Comparison of ENCODE assay signal across 13 cellular contexts in genomic region chr19:8973501-8974091, GRCh38. TPM values are rescaled to one million over a fixed set of nuclear protein-coding genes. Genes with fewer than 3 reads are reported as not detected.
DNase-seq lines count a peak whose midpoint lies in the region; ATAC-seq and TF ChIP-seq lines count a peak whose summit lies in the region.
"Had no signal": no experiment of that assay in that cellular context is flagged by ENCODE, and none has a peak within 500 bp of the region (broad histone marks: within the 10 kb centered on the region; RNA-seq: fewer than 3 reads in every experiment).

No MANE protein-coding gene starts in this region.

- intact Hi-C loops in cardiac septum (cut with DNase I): no loop called here
- intact Hi-C loops in OCI-LY7 (cut with micrococcal nuclease; ENCODE audit: unreplicated experiment): no loop called here

- CTCF ChIA-PET in OCI-LY7 (lab: Charles Lee; ENCODE audit: unreplicated experiment): no interaction called here

- TF ChIP-seq CTCF in cardiac muscle cell (IDR thresholded peaks at IDR 0.05; ENCODE audit: low read depth, low read length) (no peak), OCI-LY7 (conservative IDR thresholded peaks at IDR 0.05; ENCODE audit: low read length) (no peak), endodermal cell (conservative IDR thresholded peaks at IDR 0.05) (no peak)

- H3K79me2 ChIP-seq in OCI-LY7 (ENCODE audit: insufficient read depth, low read depth, low read length): no peaks in the 10 kb centered on the region

- H3K4me3 ChIP-seq in cardiac muscle cell (no peak overlapping the region), OCI-LY7 (ENCODE audit: low read depth, low read length, poor library complexity, severe bottlenecking) (no peak overlapping the region), endodermal cell (ENCODE audit: low read length) (no peak overlapping the region)
- H3K4me3 ChIP-seq: BLaER1 treated with 17β-estradiol and CSF1 and Interleukin-3, amounts not matched to agents 10 nM and 100 nM had no signal

- no peaks in the 10 kb centered on the region for H4K20me1 ChIP-seq in OCI-LY7 (ENCODE audit: insufficient read depth, low read length)

- 75 to 85% methylated on average over 4 to 5 of the region's 5 CpGs for WGBS in endodermal cell (ENCODE audit: insufficient coverage in 1 of 2, insufficient read length in 1 of 2), 2 experiments

- POLR2A ChIA-PET in OCI-LY7 (lab: Charles Lee): no interaction called here

- H3K9me3 Mint-ChIP-seq in endodermal cell: peaks cover 23% of the 10 kb centered on the region
- H3K9me3 Mint-ChIP-seq in natural killer cell treated with Interleukin-12 subunit alpha and Interleukin-12 subunit beta and Interleukin-15 and Interleukin-18, amount 100 ng/mL, for 72 hours: peaks cover 16% of the 10 kb centered on the region
- peaks cover 14 to 20% of the 10 kb centered on the region in 2 donors for H3K9me3 Mint-ChIP-seq in stimulated activated naive B cell treated with anti-CD40 and anti-IgM and Interleukin-4, amounts not matched to agents 10 μg/mL and 1 μg/mL and 100 μg/mL, for 72 hours

- H3K4me1 ChIP-seq in cardiac muscle cell (ENCODE audit: low read depth) (no peaks in the 10 kb centered on the region), OCI-LY7 (ENCODE audit: insufficient read depth, low read length, poor library complexity, severe bottlenecking) (no peaks in the 10 kb centered on the region), endodermal cell (ENCODE audit: control insufficient read depth, insufficient read depth, low read length) (no peaks in the 10 kb centered on the region)
- H3K4me1 ChIP-seq: BLaER1 treated with 17β-estradiol and CSF1 and Interleukin-3, amounts not matched to agents 10 nM and 100 nM had no signal

- H3K4me3 Mint-ChIP-seq in endodermal cell: no peak overlapping the region
- H3K4me3 Mint-ChIP-seq in natural killer cell treated with Interleukin-12 subunit alpha and Interleukin-12 subunit beta and Interleukin-15 and Interleukin-18, amount 100 ng/mL, for 72 hours: no peak overlapping the region
- no peak overlapping the region for H3K4me3 Mint-ChIP-seq in stimulated activated naive B cell treated with anti-CD40 and anti-IgM and Interleukin-4, amounts not matched to agents 10 μg/mL and 1 μg/mL and 100 μg/mL, for 72 hours
- H3K4me3 Mint-ChIP-seq: activated naive CD4-positive, alpha-beta T cell treated with anti-CD3 and anti-CD28 coated beads, Interleukin-2, amount 50 U/mL, for 24 hours; immature natural killer cell; stimulated activated memory B cell treated with anti-CD40 and anti-IgM and Interleukin-4, amounts not matched to agents 10 μg/mL and 1 μg/mL and 100 μg/mL, for 72 hours had no signal

- no peak overlapping the region for H3K27ac Mint-ChIP-seq in endodermal cell
- H3K27ac Mint-ChIP-seq in natural killer cell treated with Interleukin-12 subunit alpha and Interleukin-12 subunit beta and Interleukin-15 and Interleukin-18, amount 100 ng/mL, for 72 hours: no peak overlapping the region
- no peak overlapping the region for H3K27ac Mint-ChIP-seq in stimulated activated naive B cell treated with anti-CD40 and anti-IgM and Interleukin-4, amounts not matched to agents 10 μg/mL and 1 μg/mL and 100 μg/mL, for 72 hours
- H3K27ac Mint-ChIP-seq: activated naive CD4-positive, alpha-beta T cell treated with anti-CD3 and anti-CD28 coated beads, Interleukin-2, amount 50 U/mL, for 24 hours; immature natural killer cell; stimulated activated memory B cell treated with anti-CD40 and anti-IgM and Interleukin-4, amounts not matched to agents 10 μg/mL and 1 μg/mL and 100 μg/mL, for 72 hours had no signal

- H3K4me2 ChIP-seq in OCI-LY7 (ENCODE audit: low read length): no peak overlapping the region
- H3K4me2 ChIP-seq: BLaER1 treated with 17β-estradiol and CSF1 and Interleukin-3, amounts not matched to agents 10 nM and 100 nM had no signal

- peaks cover 1% of the 10 kb centered on the region for H3K27me3 Mint-ChIP-seq in endodermal cell (ENCODE audit: insufficient read depth)
- H3K27me3 Mint-ChIP-seq in natural killer cell treated with Interleukin-12 subunit alpha and Interleukin-12 subunit beta and Interleukin-15 and Interleukin-18, amount 100 ng/mL, for 72 hours: peaks cover 3 to 8% of the 10 kb centered on the region in 2 donors
- peaks cover 7 to 15% of the 10 kb centered on the region in 2 donors for H3K27me3 Mint-ChIP-seq in stimulated activated naive B cell treated with anti-CD40 and anti-IgM and Interleukin-4, amounts not matched to agents 10 μg/mL and 1 μg/mL and 100 μg/mL, for 72 hours
- H3K27me3 Mint-ChIP-seq: stimulated activated memory B cell treated with anti-CD40 and anti-IgM and Interleukin-4, amounts not matched to agents 10 μg/mL and 1 μg/mL and 100 μg/mL, for 72 hours had no signal

- ATAC-seq in natural killer cell treated with Interleukin-12 subunit alpha and Interleukin-12 subunit beta and Interleukin-15 and Interleukin-18, amount 100 ng/mL, for 72 hours: no peak
- no peak for ATAC-seq in stimulated activated naive B cell treated with anti-CD40 and anti-IgM and Interleukin-4, amounts not matched to agents 10 μg/mL and 1 μg/mL and 100 μg/mL, for 72 hours (replicated peaks)
- ATAC-seq: stimulated activated memory B cell treated with anti-CD40 and anti-IgM and Interleukin-4, amounts not matched to agents 10 μg/mL and 1 μg/mL and 100 μg/mL, for 72 hours had no signal

- no peaks in the 10 kb centered on the region for H3K36me3 Mint-ChIP-seq in endodermal cell (ENCODE audit: low read depth)
- H3K36me3 Mint-ChIP-seq in natural killer cell treated with Interleukin-12 subunit alpha and Interleukin-12 subunit beta and Interleukin-15 and Interleukin-18, amount 100 ng/mL, for 72 hours: no peaks in the 10 kb centered on the region
- peaks cover 0 to 1% of the 10 kb centered on the region in 2 donors for H3K36me3 Mint-ChIP-seq in stimulated activated naive B cell treated with anti-CD40 and anti-IgM and Interleukin-4, amounts not matched to agents 10 μg/mL and 1 μg/mL and 100 μg/mL, for 72 hours
- H3K36me3 Mint-ChIP-seq: activated naive CD4-positive, alpha-beta T cell treated with anti-CD3 and anti-CD28 coated beads, Interleukin-2, amount 50 U/mL, for 24 hours; immature natural killer cell; stimulated activated memory B cell treated with anti-CD40 and anti-IgM and Interleukin-4, amounts not matched to agents 10 μg/mL and 1 μg/mL and 100 μg/mL, for 72 hours had no signal

- DNase-seq in cardiac muscle cell (ENCODE audit: low read depth in 1 of 2, low spot score in 1 of 2) (peak; percentile 1 to 7), cardiac septum (ENCODE audit: low spot score) (no peak), OCI-LY7 (ENCODE audit: low spot score) (peak; percentile 13), endodermal cell (peak; percentile 73), NCI-H446 treated with DMSO at 0.1 percent for 48 hours (lab: John Stamatoyannopoulos, UW) (no peak), T1000 (lab: John Stamatoyannopoulos, UW) (no peak)
- no peak for DNase-seq in natural killer cell treated with Interleukin-12 subunit alpha and Interleukin-12 subunit beta and Interleukin-15 and Interleukin-18, amount 100 ng/mL, for 72 hours (ENCODE audit: low spot score)
- DNase-seq in stimulated activated naive B cell treated with anti-CD40 and anti-IgM and Interleukin-4, amounts not matched to agents 10 μg/mL and 1 μg/mL and 100 μg/mL, for 72 hours: no peak
- DNase-seq: GDM1, immature natural killer cell had no signal

- H2AFZ ChIP-seq in OCI-LY7 (ENCODE audit: low read length): no peak overlapping the region

- no peaks in the 10 kb centered on the region for H3K9me3 ChIP-seq in cardiac muscle cell (ENCODE audit: low read depth)
- no peaks in the 10 kb centered on the region for H3K9me3 ChIP-seq in OCI-LY7 (ENCODE audit: low read length)
- peaks cover 52% of the 10 kb centered on the region for H3K9me3 ChIP-seq in endodermal cell (ENCODE audit: control insufficient read depth, low read length)
- H3K9me3 ChIP-seq: BLaER1 treated with 17β-estradiol and CSF1 and Interleukin-3, amounts not matched to agents 10 nM and 100 nM had no signal

- H3K27me3 ChIP-seq in cardiac muscle cell: no peaks in the 10 kb centered on the region
- no peaks in the 10 kb centered on the region for H3K27me3 ChIP-seq in endodermal cell (ENCODE audit: control insufficient read depth, insufficient read depth, low read length, poor library complexity, severe bottlenecking)
- H3K27me3 ChIP-seq: BLaER1 treated with 17β-estradiol and CSF1 and Interleukin-3, amounts not matched to agents 10 nM and 100 nM had no signal

- BruUV-seq in OCI-LY7 (replicated peaks; lab: Mats Ljungman, UMichigan): no TSS peak

- no peak overlapping the region for H3K9ac ChIP-seq in endodermal cell (ENCODE audit: extremely low read depth, low read length, poor library complexity, severe bottlenecking)
- H3K9ac ChIP-seq: BLaER1 treated with 17β-estradiol and CSF1 and Interleukin-3, amounts not matched to agents 10 nM and 100 nM had no signal

- H3K36me3 ChIP-seq in cardiac muscle cell: no peaks in the 10 kb centered on the region
- no peaks in the 10 kb centered on the region for H3K36me3 ChIP-seq in OCI-LY7 (ENCODE audit: insufficient read depth, low read length)
- no peaks in the 10 kb centered on the region for H3K36me3 ChIP-seq in endodermal cell (ENCODE audit: control insufficient read depth, insufficient read depth, low read length)
- H3K36me3 ChIP-seq: BLaER1 treated with 17β-estradiol and CSF1 and Interleukin-3, amounts not matched to agents 10 nM and 100 nM had no signal

- no peaks in the 10 kb centered on the region for H3K4me1 Mint-ChIP-seq in endodermal cell
- no peaks in the 10 kb centered on the region for H3K4me1 Mint-ChIP-seq in natural killer cell treated with Interleukin-12 subunit alpha and Interleukin-12 subunit beta and Interleukin-15 and Interleukin-18, amount 100 ng/mL, for 72 hours (ENCODE audit: low read depth in 2 of 2)
- no peaks in the 10 kb centered on the region for H3K4me1 Mint-ChIP-seq in stimulated activated naive B cell treated with anti-CD40 and anti-IgM and Interleukin-4, amounts not matched to agents 10 μg/mL and 1 μg/mL and 100 μg/mL, for 72 hours
- H3K4me1 Mint-ChIP-seq: activated naive CD4-positive, alpha-beta T cell treated with anti-CD3 and anti-CD28 coated beads, Interleukin-2, amount 50 U/mL, for 24 hours; immature natural killer cell; stimulated activated memory B cell treated with anti-CD40 and anti-IgM and Interleukin-4, amounts not matched to agents 10 μg/mL and 1 μg/mL and 100 μg/mL, for 72 hours had no signal

- no peaks in the 10 kb centered on the region for H3K9me2 ChIP-seq in OCI-LY7 (ENCODE audit: insufficient read depth, low read length)

- H3K27ac ChIP-seq in cardiac muscle cell: no peak overlapping the region
- no peak overlapping the region for H3K27ac ChIP-seq in OCI-LY7 (ENCODE audit: low read depth, low read length, poor library complexity, severe bottlenecking)
- no peak overlapping the region for H3K27ac ChIP-seq in endodermal cell (ENCODE audit: low read depth, low read length)
- H3K27ac ChIP-seq: BLaER1 treated with 17β-estradiol and CSF1 and Interleukin-3, amounts not matched to agents 10 nM and 100 nM had no signal

RNA-seq across cellular contexts. Expression of gene MUC16, which starts 36.6 kb away (rescaled TPM):
- total RNA-seq in cardiac muscle cell: not detected in 2 replicates
- polyA plus RNA-seq in cardiac muscle cell: not detected in 2 replicates
- 0.03 TPM for total RNA-seq in cardiac septum
- total RNA-seq in OCI-LY7 (2014; rRNA removed; shearing (Covaris generic)): under 0.01 TPM in 1 of 2 replicates, not detected in the other
- total RNA-seq in OCI-LY7 (2022): not detected in 2 replicates
- under 1 TPM; 0.13 to 0.40 TPM for total RNA-seq in endodermal cell
- 0.04 TPM for polyA plus RNA-seq in endodermal cell (2013, experiment 1 of 2)
- polyA plus RNA-seq in endodermal cell (2013, experiment 2 of 2): under 0.01 TPM
- total RNA-seq in natural killer cell treated with Interleukin-12 subunit alpha and Interleukin-12 subunit beta and Interleukin-15 and Interleukin-18, amount 100 ng/mL, for 72 hours: under 1 TPM in 1 of 2 donors, not detected in 1; 0.03 TPM
- polyA plus RNA-seq: immature natural killer cell had no signal

Comparison
In these comparisons a context has a peak if more than half of its experiments do, and no peak if none do; other contexts are left out.
1. DNase-seq: peak in cardiac muscle cell (2 of 2), OCI-LY7 (single experiment) and endodermal cell (single experiment); none in cardiac septum (single experiment), NCI-H446 treated with DMSO at 0.1 percent for 48 hours (single experiment), natural killer cell treated with Interleukin-12 subunit alpha and Interleukin-12 subunit beta and Interleukin-15 and Interleukin-18, amount 100 ng/mL, for 72 hours (single experiment), T1000 (single experiment) and stimulated activated naive B cell treated with anti-CD40 and anti-IgM and Interleukin-4, amounts not matched to agents 10 μg/mL and 1 μg/mL and 100 μg/mL, for 72 hours (single experiment).